Comparison of ENCODE assay signal across 1 cellular context in the genomic region with DNA sequence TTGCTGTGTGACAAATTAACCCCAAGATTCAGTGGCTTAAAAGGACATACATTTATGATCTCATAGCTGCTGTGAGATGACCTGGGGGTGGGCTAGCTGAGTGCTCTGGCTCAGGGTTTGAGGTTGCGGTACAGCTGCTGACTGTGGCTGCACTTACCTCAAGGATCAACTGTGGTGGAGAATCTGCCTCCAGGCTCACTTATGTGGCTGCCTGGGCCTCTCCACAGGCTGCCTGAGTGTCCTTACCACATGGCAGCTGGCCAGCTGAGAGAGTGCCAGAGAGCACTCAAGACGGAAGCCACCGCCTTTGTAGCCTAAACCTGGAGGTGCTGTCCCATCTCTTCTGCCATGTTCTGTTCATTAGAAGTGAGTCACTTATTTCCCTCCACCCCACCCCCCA.
TF ChIP-seq lines count a peak whose summit lies in the region.

No MANE protein-coding gene starts in this region.

TF ChIP-seq in H1, 55 proteins besides CTCF, POLR2A, EP300 and RAD21 (continued from another document):
- TF ChIP-seq SP4 (IDR thresholded peaks at IDR 0.05; ENCODE audit: low read length) (no peak), FOSL1 (IDR thresholded peaks at IDR 0.05; ENCODE audit: insufficient read depth, low read depth, low read length) (no peak), SIX5 (IDR thresholded peaks at IDR 0.05; ENCODE audit: low read depth, low read length) (no peak), EGR1 (IDR thresholded peaks at IDR 0.05; ENCODE audit: borderline replicate concordance, low read depth, low read length) (no peak), CHD1 (IDR thresholded peaks at IDR 0.05; ENCODE audit: low read depth, low read length) (no peak), GABPA (IDR thresholded peaks at IDR 0.05; ENCODE audit: borderline replicate concordance, insufficient read depth, low read length) (no peak), ASH2L (IDR thresholded peaks at IDR 0.05; ENCODE audit: low read length) (no peak), NANOG (IDR thresholded peaks at IDR 0.05; ENCODE audit: insufficient read depth, low read depth, low read length, poor library complexity, severe bottlenecking) (no peak), SIRT6 (IDR thresholded peaks at IDR 0.05; ENCODE audit: low read length) (no peak), RBBP5 (IDR thresholded peaks at IDR 0.05; ENCODE audit: borderline replicate concordance, low read depth, low read length) (no peak), NRF1 (IDR thresholded peaks at IDR 0.05; ENCODE audit: low read depth, low read length) (no peak), RNF2 (IDR thresholded peaks at IDR 0.05; ENCODE audit: borderline replicate concordance, low read depth, low read length, missing control alignments, poor library complexity, severe bottlenecking) (no peak)
- TF ChIP-seq, protein P1, sequence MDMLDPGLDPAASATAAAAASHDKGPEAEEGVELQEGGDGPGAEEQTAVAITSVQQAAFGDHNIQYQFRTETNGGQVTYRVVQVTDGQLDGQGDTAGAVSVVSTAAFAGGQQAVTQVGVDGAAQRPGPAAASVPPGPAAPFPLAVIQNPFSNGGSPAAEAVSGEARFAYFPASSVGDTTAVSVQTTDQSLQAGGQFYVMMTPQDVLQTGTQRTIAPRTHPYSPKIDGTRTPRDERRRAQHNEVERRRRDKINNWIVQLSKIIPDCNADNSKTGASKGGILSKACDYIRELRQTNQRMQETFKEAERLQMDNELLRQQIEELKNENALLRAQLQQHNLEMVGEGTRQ (IDR thresholded peaks at IDR 0.05; ENCODE audit: low read length) = no peak
